ENCODE assay signal across 8 cellular contexts in the genomic region with DNA sequence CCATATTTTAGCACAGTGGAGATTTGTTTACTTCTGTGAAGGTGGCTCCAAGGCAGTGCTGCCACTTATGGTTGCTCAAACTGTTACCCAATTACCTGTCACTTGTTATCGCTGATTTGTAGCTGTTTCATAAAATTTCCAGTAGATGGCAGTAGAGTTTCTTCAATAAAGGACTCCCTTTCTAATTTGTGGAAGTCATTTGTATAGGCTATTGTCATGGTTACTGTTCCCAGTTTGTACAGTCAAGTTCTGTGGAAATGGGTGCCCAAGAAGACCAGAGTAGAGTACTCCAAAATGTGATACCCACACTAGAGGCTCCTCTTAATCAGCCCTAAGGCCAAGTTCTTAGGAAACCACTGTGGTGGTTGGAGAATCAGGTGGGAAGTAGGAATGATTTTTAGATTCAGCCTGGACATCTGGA.
DNase-seq lines count a peak whose midpoint lies in the region; ATAC-seq, FAIRE-seq and TF ChIP-seq lines count a peak whose summit lies in the region.

No MANE protein-coding gene starts in this region.

- no peak for TF ChIP-seq POLR2A in GM12891 (IDR thresholded peaks at IDR 0.05; ENCODE audit: low read depth, low read length)
- TF ChIP-seq POLR2A in ovary (IDR thresholded peaks at IDR 0.05): no peak

- no peaks in the 10 kb centered on the region for H3K36me3 ChIP-seq in ovary

- TF ChIP-seq CTCF in foreskin fibroblast (IDR thresholded peaks at IDR 0.05; ENCODE audit: low read depth, low read length) (peak; percentile 53), ovary (IDR thresholded peaks at IDR 0.05) (peak; percentile 23 to 69 (median 56))

- H3K27ac Mint-ChIP-seq in T-helper 17 cell: no peak overlapping the region

- DNase-seq in ACHN (peak; percentile 84), GM12891 (ENCODE audit: insufficient read length, low spot score) (peak; percentile 9), NCI-H187 treated with DMSO at 0.1 percent for 48 hours (lab: John Stamatoyannopoulos, UW) (peak; percentile 74), T-helper 17 cell (no peak), foreskin fibroblast (peak; percentile 58 to 80), ovary (no peak), NK-92 (lab: John Stamatoyannopoulos, UW; ENCODE audit: unreplicated experiment) (no peak)

- peaks cover 22% of the 10 kb centered on the region for H3K27me3 Mint-ChIP-seq in T-helper 17 cell

- H3K27me3 ChIP-seq in ovary: no peaks in the 10 kb centered on the region

- FAIRE-seq in GM12891 (lab: Jason Lieb, UNC): peak; percentile 88

- intact Hi-C loops in ovary (cut with DNase I): loop anchor here in 1 of 4 donors (5.0 kb wide), 1 partner anchor 192 kb away; no protein-coding TSS in a partner anchor

- peak; percentile 86 for ATAC-seq in HG02981 (IDR thresholded peaks at IDR 0.05; ENCODE audit: unreplicated experiment)
- peak; percentile 46 for ATAC-seq in T-helper 17 cell

- H3K9me3 ChIP-seq in T-helper 17 cell (ENCODE audit: control insufficient read depth, low read length, poor library complexity, severe bottlenecking) (no peaks in the 10 kb centered on the region), ovary (no peaks in the 10 kb centered on the region)

- no peak overlapping the region for H3K27ac ChIP-seq in ovary

- H3K4me3 Mint-ChIP-seq in T-helper 17 cell: no peak overlapping the region

- H3K36me3 Mint-ChIP-seq in T-helper 17 cell (ENCODE audit: low read depth): no peaks in the 10 kb centered on the region

- no peaks in the 10 kb centered on the region for H3K4me1 Mint-ChIP-seq in T-helper 17 cell

- no peak for TF ChIP-seq EP300 in ovary (IDR thresholded peaks at IDR 0.05)

- 0% methylated on average over 1 of the region's 1 CpG for WGBS in ovary, 3 donors

- H3K4me3 ChIP-seq in foreskin fibroblast (ENCODE audit: low read depth in 1 of 2, low read length in 2 of 2): no peak overlapping the region
- no peak overlapping the region for H3K4me3 ChIP-seq in ovary

- H3K4me1 ChIP-seq in ovary (ENCODE audit: insufficient read depth): no peaks in the 10 kb centered on the region

- in situ Hi-C loops in ACHN (cut with HindIII; ENCODE audit: low pct_ligation_motif_present, low pct_unique_long_range_greater_than_20kb, low sequenced_read_pairs): no loop called here

TF ChIP-seq in GM12891, 5 proteins besides CTCF, POLR2A, EP300 and RAD21:
- TF ChIP-seq PAX5 (IDR thresholded peaks at IDR 0.05; ENCODE audit: insufficient read depth, low read length, severe bottlenecking) (no peak), POLR2AphosphoS5 (IDR thresholded peaks at IDR 0.05; ENCODE audit: low read depth, low read length) (no peak), POU2F2 (IDR thresholded peaks at IDR 0.05; ENCODE audit: low read depth, low read length) (no peak), SPI1 (IDR thresholded peaks at IDR 0.05; ENCODE audit: low read depth, low read length) (no peak), TAF1 (IDR thresholded peaks at IDR 0.05; ENCODE audit: low read depth, low read length) (no peak)

Comparison
In these comparisons a context has a peak if more than half of its experiments do, and no peak if none do; other contexts are left out.
1. DNase-seq: peak in ACHN (single experiment), GM12891 (single experiment), NCI-H187 treated with DMSO at 0.1 percent for 48 hours (single experiment) and foreskin fibroblast (2 of 2); none in T-helper 17 cell (0 of 3), ovary (0 of 5) and NK-92 (single experiment).